In genomic region chr4:119210760-119211159, GRCh38 we compare ENCODE assay signal across 11 cellular contexts. TPM values are rescaled to one million over a fixed set of nuclear protein-coding genes. Genes with fewer than 3 reads are reported as not detected.
DNase-seq lines count a peak whose midpoint lies in the region; ATAC-seq and TF ChIP-seq lines count a peak whose summit lies in the region.
"Had no signal": no experiment of that assay in that cellular context is flagged by ENCODE, and none has a peak within 500 bp of the region (broad histone marks: within the 10 kb centered on the region; RNA-seq: fewer than 3 reads in every experiment).

No MANE protein-coding gene starts in this region.

- intact Hi-C loops in natural killer cell (cut with micrococcal nuclease): loop anchor here (5.0 kb wide), 1 partner anchor 77 kb away; no protein-coding TSS in a partner anchor

- no peak for TF ChIP-seq POLR2A in NB4 (IDR thresholded peaks at IDR 0.05; ENCODE audit: extremely low read depth, insufficient read length)

- H3K4me3 ChIP-seq in NB4 (ENCODE audit: low read depth, low read length): no peak overlapping the region
- no peak overlapping the region for H3K4me3 ChIP-seq in cardiac fibroblast (replicated peaks in 1 of 2; ENCODE audit: low read depth in 2 of 2, low read length in 2 of 2)

- ATAC-seq in natural killer cell (no peak), GM18517 (IDR thresholded peaks at IDR 0.05; ENCODE audit: unreplicated experiment) (no peak)
- ATAC-seq: lower lobe of right lung had no signal

- no peaks in the 10 kb centered on the region for H3K9me3 Mint-ChIP-seq in natural killer cell

- peak overlapping the region; percentile 98 for H3K4me3 Mint-ChIP-seq in natural killer cell

- H3K27me3 Mint-ChIP-seq in natural killer cell (ENCODE audit: low read depth in 2 of 2): peaks cover 12 to 18% of the 10 kb centered on the region in 2 donors

- DNase-seq in EL: peak; percentile 46
- peak; percentile 51 for DNase-seq in NB4 (ENCODE audit: low read depth)
- peak; percentile 48 to 69 for DNase-seq in cardiac fibroblast (ENCODE audit: low read depth in 2 of 2)
- DNase-seq in natural killer cell: no peak
- no peak for DNase-seq in NCI-H2107 treated with DMSO at 0.1 percent for 48 hours (lab: John Stamatoyannopoulos, UW; ENCODE audit: unreplicated experiment)
- no peak for DNase-seq in NCI-H2196 treated with DMSO at 0.1 percent for 48 hours (lab: John Stamatoyannopoulos, UW; ENCODE audit: unreplicated experiment)
- DNase-seq in activated CD8-positive, alpha-beta memory T cell treated with anti-CD3 and anti-CD28 coated beads, Interleukin-2, amount 50 U/mL, for 48 hours: no peak
- DNase-seq: activated CD4-positive, CD25-positive, alpha-beta regulatory T cell treated with anti-CD3 and anti-CD28 coated beads, Interleukin-2, amount 50 U/mL, for 72 hours; lower lobe of right lung; NCI-H526 had no signal

- TF ChIP-seq CTCF in NB4 (IDR thresholded peaks at IDR 0.05; ENCODE audit: low read depth, low read length): no peak
- no peak for TF ChIP-seq CTCF in cardiac fibroblast (IDR thresholded peaks at IDR 0.05; ENCODE audit: low read depth, low read length)
- TF ChIP-seq CTCF in natural killer cell (IDR thresholded peaks at IDR 0.05): no peak

- H3K27ac Mint-ChIP-seq in natural killer cell: no peak overlapping the region

- H3K4me1 Mint-ChIP-seq in natural killer cell: peaks cover 23 to 28% of the 10 kb centered on the region in 2 donors

- H3K36me3 Mint-ChIP-seq in natural killer cell: no peaks in the 10 kb centered on the region

RNA-seq across cellular contexts. Expression of gene USP53, which starts 1.8 kb away (rescaled TPM):
- 10 to 100 TPM in 1 of 3 donors, 1 to 10 TPM in 2; 8.9 to 10.5 (median 9.3) TPM for total RNA-seq in natural killer cell

Comparison
In these comparisons a context has a peak if more than half of its experiments do, and no peak if none do; other contexts are left out.
1. DNase-seq: peak in EL (single experiment), NB4 (single experiment) and cardiac fibroblast (2 of 2); none in natural killer cell (single experiment), NCI-H2107 treated with DMSO at 0.1 percent for 48 hours (single experiment), NCI-H2196 treated with DMSO at 0.1 percent for 48 hours (single experiment) and activated CD8-positive, alpha-beta memory T cell treated with anti-CD3 and anti-CD28 coated beads, Interleukin-2, amount 50 U/mL, for 48 hours (single experiment).